ENCODE assay signal across 8 cellular contexts in genomic region chr1:89724369-89725015, GRCh38.
A peak's percentile ranks its signal among the peaks of the same experiment; 100 is the strongest.
DNase-seq lines count a peak whose midpoint lies in the region; ATAC-seq, FAIRE-seq and TF ChIP-seq lines count a peak whose summit lies in the region.

No MANE protein-coding gene starts in this region.

- peak overlapping the region; percentile 39; the same call in 2 of the 3 replicates for H3K27ac ChIP-seq in K562 (ENCODE audit: extremely low read depth, low read depth, low read length)
- peak overlapping the region; percentile 49 for H3K27ac ChIP-seq in neutrophil

- in situ Hi-C loops in K562 (cut with MboI): no loop called here

- peak; percentile 89 for ATAC-seq in HG02610 (IDR thresholded peaks at IDR 0.05; ENCODE audit: unreplicated experiment)
- ATAC-seq in K562: peak; percentile 70

- H3K9me3 ChIP-seq in K562 (replicated peaks; ENCODE audit: control insufficient read depth, insufficient read depth, low read depth, low read length) (no peaks in the 10 kb centered on the region), neutrophil (no peaks in the 10 kb centered on the region), BE2C (no peaks in the 10 kb centered on the region)

- no peak overlapping the region; a peak in 1 of 4 replicates for H3K9ac ChIP-seq in K562 (ENCODE audit: insufficient read depth in 1 of 2, low read depth in 2 of 2, low read length in 2 of 2)

- no peak for TF ChIP-seq POLR2A in K562 (conservative IDR thresholded peaks at IDR 0.05)

- peak; percentile 34 for DNase-seq in GM10248 (ENCODE audit: extremely low spot score)
- DNase-seq in RCC 7860 (ENCODE audit: low spot score): peak; percentile 23
- DNase-seq in K562 (ENCODE audit: extremely low read depth in 1 of 4, low spot score in 3 of 4): peak in 2 of 4 experiments; percentile 30 to 33
- DNase-seq in COR-L47 (lab: John Stamatoyannopoulos, UW): no peak
- DNase-seq in BE2C: no peak
- DNase-seq in NCI-H2171 (lab: John Stamatoyannopoulos, UW): no peak

- H4K20me1 ChIP-seq in K562 (replicated peaks; ENCODE audit: control insufficient read depth, insufficient read depth, low read length): no peaks in the 10 kb centered on the region

- H3K4me3 ChIP-seq in K562: no peak overlapping the region
- H3K4me3 ChIP-seq in neutrophil (ENCODE audit: low read depth in 1 of 2, low read length in 1 of 2): no peak overlapping the region
- H3K4me3 ChIP-seq in BE2C (ENCODE audit: low read depth, low read length): no peak overlapping the region

- H3K4me1 ChIP-seq in K562 (replicated peaks in 1 of 2; ENCODE audit: control insufficient read depth in 2 of 2, insufficient read depth in 2 of 2, low read length in 2 of 2) (peaks cover 0 to 28% of the 10 kb centered on the region in 2 experiments), neutrophil (ENCODE audit: control insufficient read depth in 1 of 2, insufficient read depth in 1 of 2, low read depth in 1 of 2, low read length in 1 of 2) (peaks cover 30 to 36% of the 10 kb centered on the region in 2 experiments), BE2C (no peaks in the 10 kb centered on the region; the same call in 1 of the 2 replicates)

- peak overlapping the region; percentile 52; the same call in 1 of the 2 replicates for H2AFZ ChIP-seq in K562 (ENCODE audit: low read depth, low read length)

- BruUV-seq in K562 (replicated peaks; lab: Mats Ljungman, UMichigan): no TSS peak

- H3K4me2 ChIP-seq in K562 (ENCODE audit: insufficient read depth, low read length): no peak overlapping the region

- intact Hi-C loops in K562 (cut with micrococcal nuclease): no loop called here

- TF ChIP-seq EP300 in K562 (IDR thresholded peaks at IDR 0.05; ENCODE audit: low read length): no peak

- H3K27me3 ChIP-seq in K562 (ENCODE audit: control insufficient read depth in 2 of 2, insufficient read depth in 2 of 2, low read length in 2 of 2) (no peaks in the 10 kb centered on the region), neutrophil (no peaks in the 10 kb centered on the region), BE2C (no peaks in the 10 kb centered on the region)

- no peaks in the 10 kb centered on the region for H3K79me2 ChIP-seq in K562 (ENCODE audit: control insufficient read depth, insufficient read depth, low read length)

- 63% methylated on average over 3 of the region's 3 CpGs for WGBS in K562 (ENCODE audit: insufficient coverage, low coverage, missing lambda C conversion rate)

- FAIRE-seq in RCC 7860 (lab: Jason Lieb, UNC): no peak
- FAIRE-seq in K562 (lab: Jason Lieb, UNC): peak; percentile 23

- no peaks in the 10 kb centered on the region for H3K9me1 ChIP-seq in K562 (ENCODE audit: control insufficient read depth, insufficient read depth, low read length)

- no peaks in the 10 kb centered on the region for H3K36me3 ChIP-seq in K562 (ENCODE audit: control insufficient read depth, insufficient read depth, low read length)
- no peaks in the 10 kb centered on the region for H3K36me3 ChIP-seq in neutrophil
- H3K36me3 ChIP-seq in BE2C: no peaks in the 10 kb centered on the region

- POLR2A ChIA-PET in GM10248 (lab: Yijun Ruan, JAX): no interaction called here
- POLR2A ChIA-PET in K562 (lab: Yijun Ruan, JAX): no interaction called here

- no peak for TF ChIP-seq CTCF in GM10248 (IDR thresholded peaks at IDR 0.05; ENCODE audit: control extremely low read depth, extremely low read depth, low read depth, missing control alignments)
- TF ChIP-seq CTCF in K562 (IDR thresholded peaks at IDR 0.05 in 2 of 3, conservative IDR thresholded peaks at IDR 0.05 in 1 of 3; ENCODE audit: insufficient read depth in 2 of 3, low read depth in 1 of 3, low read length in 3 of 3): no peak
- TF ChIP-seq CTCF in neutrophil (IDR thresholded peaks at IDR 0.05): no peak
- no peak for TF ChIP-seq CTCF in BE2C (IDR thresholded peaks at IDR 0.05; ENCODE audit: low read depth, low read length)

- CTCF ChIA-PET in GM10248 (lab: Yijun Ruan, JAX): interaction anchor here (1.6 kb wide), 1 partner anchor 38 kb away, joined by 4 read pairs; no protein-coding TSS in a partner anchor
- CTCF ChIA-PET in K562 (lab: Yijun Ruan, JAX; ENCODE audit: low intra/inter-chr PET ratio): no interaction called here

- TF ChIP-seq RAD21 in K562 (CRISPR knock-in tag; conservative IDR thresholded peaks at IDR 0.05 in 1 of 2, IDR thresholded peaks at IDR 0.05 in 1 of 2): no peak

TF ChIP-seq in K562, 482 proteins besides CTCF, POLR2A, EP300 and RAD21 (continues in another document):
- TF ChIP-seq XRCC4 (IDR thresholded peaks at IDR 0.05; ENCODE audit: extremely low read depth, insufficient read depth, insufficient read length) (no peak), BRF1 (IDR thresholded peaks at IDR 0.05; ENCODE audit: borderline replicate concordance, extremely low read depth, insufficient read length) (no peak), RBM15 (IDR thresholded peaks at IDR 0.05; ENCODE audit: insufficient read depth, low read length) (no peak), MLLT1 (IDR thresholded peaks at IDR 0.05) (no peak), PKNOX1 (IDR thresholded peaks at IDR 0.05) (no peak), KLF16 (IDR thresholded peaks at IDR 0.05) (no peak), ZKSCAN8 (CRISPR knock-in tag; IDR thresholded peaks at IDR 0.05) (no peak), WHSC1 (IDR thresholded peaks at IDR 0.05; ENCODE audit: low read length) (no peak), REST (CRISPR knock-in tag; IDR thresholded peaks at IDR 0.05; ENCODE audit: low read depth) (no peak), ZNF174 (CRISPR knock-in tag; IDR thresholded peaks at IDR 0.05) (no peak)
- TF ChIP-seq, protein P1, sequence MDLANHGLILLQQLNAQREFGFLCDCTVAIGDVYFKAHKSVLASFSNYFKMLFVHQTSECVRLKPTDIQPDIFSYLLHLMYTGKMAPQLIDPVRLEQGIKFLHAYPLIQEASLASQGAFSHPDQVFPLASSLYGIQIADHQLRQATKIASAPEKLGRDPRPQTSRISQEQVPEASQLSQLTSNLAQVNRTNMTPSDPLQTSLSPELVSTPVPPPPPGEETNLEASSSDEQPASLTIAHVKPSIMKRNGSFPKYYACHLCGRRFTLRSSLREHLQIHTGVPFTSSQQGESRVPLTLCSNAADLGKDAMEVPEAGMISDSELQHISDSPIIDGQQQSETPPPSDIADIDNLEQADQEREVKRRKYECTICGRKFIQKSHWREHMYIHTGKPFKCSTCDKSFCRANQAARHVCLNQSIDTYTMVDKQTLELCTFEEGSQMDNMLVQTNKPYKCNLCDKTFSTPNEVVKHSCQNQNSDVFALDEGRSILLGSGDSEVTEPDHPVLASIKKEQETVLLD (IDR thresholded peaks at IDR 0.05): no peak

Comparison
In these comparisons a context has a peak if more than half of its experiments do, and no peak if none do; other contexts are left out.
1. DNase-seq: peak in GM10248 (single experiment) and RCC 7860 (single experiment); none in COR-L47 (single experiment), BE2C (single experiment) and NCI-H2171 (single experiment).